ENCODE assay signal across 8 cellular contexts in genomic region chr10:110226926-110227641, GRCh38. TPM values are rescaled to one million over a fixed set of nuclear protein-coding genes. Genes with fewer than 3 reads are reported as not detected.
DNase-seq lines count a peak whose midpoint lies in the region; ATAC-seq and FAIRE-seq lines count a peak whose summit lies in the region.

No MANE protein-coding gene starts in this region.

- H4K91ac ChIP-seq in mesenchymal stem cell (ENCODE audit: low read length): peak overlapping the region; percentile 97

- peak overlapping the region; percentile 95 to 96 for H3K4me3 Mint-ChIP-seq in effector memory CD8-positive, alpha-beta T cell

- DNase-seq in NCI-H2196 (lab: John Stamatoyannopoulos, UW; ENCODE audit: unreplicated experiment) (peak; percentile 69), NCI-H2196 treated with DMSO at 0.1 percent for 48 hours (lab: John Stamatoyannopoulos, UW; ENCODE audit: unreplicated experiment) (no peak), NCI-H69 (lab: John Stamatoyannopoulos, UW) (peak; percentile 59), mesenchymal stem cell (peak; percentile 39), RCC 7860 (ENCODE audit: low spot score) (no peak)
- peak; percentile 85 for DNase-seq in activated CD8-positive, alpha-beta memory T cell treated with anti-CD3 and anti-CD28 coated beads for 24 hours
- DNase-seq in effector memory CD8-positive, alpha-beta T cell: peak; percentile 43 to 64 (median 57)
- DNase-seq in stimulated activated CD8-positive, alpha-beta memory T cell treated with anti-CD3 and anti-CD28 coated beads, Interleukin-4, amount 100 ng/mL, for 48 hours: peak; percentile 79

- H3K4me1 Mint-ChIP-seq in effector memory CD8-positive, alpha-beta T cell (ENCODE audit: low read depth in 2 of 2): peaks cover 15 to 17% of the 10 kb centered on the region in 2 donors

- H3K79me1 ChIP-seq in mesenchymal stem cell (replicated peaks; ENCODE audit: low read length, poor library complexity, severe bottlenecking): peaks cover 5% of the 10 kb centered on the region

- H2AFZ ChIP-seq in mesenchymal stem cell (ENCODE audit: low read depth, low read length): peak overlapping the region; percentile 93

- no peak overlapping the region for H3K27ac ChIP-seq in mesenchymal stem cell (ENCODE audit: low read length, poor library complexity, severe bottlenecking)

- H2AK5ac ChIP-seq in mesenchymal stem cell (ENCODE audit: low read length, severe bottlenecking): no peak overlapping the region

- peak overlapping the region in 1 of 2 experiments; percentile 78 for H3K14ac ChIP-seq in mesenchymal stem cell (ENCODE audit: low read length in 2 of 2)

- H3K36me3 ChIP-seq in mesenchymal stem cell (ENCODE audit: control insufficient read depth in 1 of 2, insufficient read depth in 2 of 2, low read depth in 1 of 2, low read length in 2 of 2): peaks cover 0 to 24% of the 10 kb centered on the region in 2 experiments

- H3K9me3 Mint-ChIP-seq in effector memory CD8-positive, alpha-beta T cell: no peaks in the 10 kb centered on the region

- H3K9ac ChIP-seq in mesenchymal stem cell (ENCODE audit: low read length): peak overlapping the region; percentile 88

- H3K18ac ChIP-seq in mesenchymal stem cell (ENCODE audit: low read depth in 1 of 2, low read length in 2 of 2): peak overlapping the region in 1 of 2 experiments; percentile 99

- H3K27me3 Mint-ChIP-seq in effector memory CD8-positive, alpha-beta T cell: peaks cover 0 to 6% of the 10 kb centered on the region in 2 donors

- H3K27me3 ChIP-seq in mesenchymal stem cell (ENCODE audit: control insufficient read depth in 1 of 2, insufficient read depth in 1 of 2, low read length in 2 of 2): no peaks in the 10 kb centered on the region

- H4K8ac ChIP-seq in mesenchymal stem cell (ENCODE audit: low read length): peak overlapping the region; percentile 93

- no peak overlapping the region for H3K4ac ChIP-seq in mesenchymal stem cell (ENCODE audit: low read depth in 1 of 2, low read length in 2 of 2)

- peak; percentile 35 for ATAC-seq in effector memory CD8-positive, alpha-beta T cell (replicated peaks)

- no peak overlapping the region for H3K23ac ChIP-seq in mesenchymal stem cell (ENCODE audit: low read length in 2 of 2)

- H3K9me3 ChIP-seq in mesenchymal stem cell (ENCODE audit: control insufficient read depth, low read length): no peaks in the 10 kb centered on the region

- peak overlapping the region; percentile 83 to 93 for H3K27ac Mint-ChIP-seq in effector memory CD8-positive, alpha-beta T cell

- peak overlapping the region; percentile 66 for H2BK15ac ChIP-seq in mesenchymal stem cell (ENCODE audit: low read depth, poor library complexity, severe bottlenecking)

- H2BK5ac ChIP-seq in mesenchymal stem cell (ENCODE audit: low read depth, low read length, poor library complexity, severe bottlenecking): no peak overlapping the region

- 1% methylated on average over 29 of the region's 71 CpGs for WGBS in mesenchymal stem cell

- H3K36me3 Mint-ChIP-seq in effector memory CD8-positive, alpha-beta T cell (ENCODE audit: insufficient read depth): peaks cover 12% of the 10 kb centered on the region

- H3K4me2 ChIP-seq in mesenchymal stem cell (ENCODE audit: low read length, poor library complexity, severe bottlenecking): peak overlapping the region; percentile 89

- H2BK120ac ChIP-seq in mesenchymal stem cell (ENCODE audit: low read depth, low read length): no peak overlapping the region

- no peak for FAIRE-seq in RCC 7860 (lab: Jason Lieb, UNC)

- peaks cover 5% of the 10 kb centered on the region for H3K4me1 ChIP-seq in mesenchymal stem cell (ENCODE audit: control insufficient read depth, insufficient read depth, low read depth, low read length)

- H3K4me3 ChIP-seq in mesenchymal stem cell (ENCODE audit: insufficient read depth in 1 of 2, low read depth in 1 of 2, low read length in 2 of 2): peak overlapping the region; percentile 84 to 95

- H2BK12ac ChIP-seq in mesenchymal stem cell (ENCODE audit: low read length in 2 of 2): peak overlapping the region in 1 of 2 experiments; percentile 98

RNA-seq across cellular contexts. Expression of gene MXI1, which starts 19.7 kb away (rescaled TPM):
- polyA plus RNA-seq in mesenchymal stem cell (2013, experiment 1 of 2): 7.8 TPM
- polyA plus RNA-seq in mesenchymal stem cell (2013, experiment 2 of 2): 8.3 TPM

Comparison
In these comparisons a context has a peak if more than half of its experiments do, and no peak if none do; other contexts are left out.
1. DNase-seq: peak in NCI-H2196 (single experiment), NCI-H69 (single experiment), activated CD8-positive, alpha-beta memory T cell treated with anti-CD3 and anti-CD28 coated beads for 24 hours (single experiment), effector memory CD8-positive, alpha-beta T cell (3 of 3), mesenchymal stem cell (single experiment) and stimulated activated CD8-positive, alpha-beta memory T cell treated with anti-CD3 and anti-CD28 coated beads, Interleukin-4, amount 100 ng/mL, for 48 hours (single experiment); none in NCI-H2196 treated with DMSO at 0.1 percent for 48 hours (single experiment) and RCC 7860 (single experiment).